21 cellular contexts compared by ENCODE assay signal in the genomic region with DNA sequence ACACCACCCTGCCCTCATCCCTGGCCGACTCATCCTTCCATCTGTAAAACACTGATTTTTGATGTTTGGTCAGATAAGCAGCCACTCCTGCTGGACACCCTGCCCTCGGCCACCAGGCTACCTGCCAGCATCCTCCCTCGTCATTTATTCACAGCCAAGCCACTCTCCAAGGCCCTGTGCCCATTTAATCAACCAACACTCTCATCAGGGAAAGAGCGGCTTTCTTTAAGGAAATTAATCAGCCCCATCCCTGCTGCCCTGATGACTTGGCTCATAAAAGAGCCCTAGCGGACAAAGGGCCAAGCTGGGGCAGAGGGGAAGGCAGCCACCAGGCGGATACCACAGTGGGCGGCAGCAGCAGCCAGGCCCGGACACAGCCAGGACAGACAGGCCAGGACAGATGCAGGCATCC.
"Had no signal": no experiment of that assay in that cellular context is flagged by ENCODE, and none has a peak within 500 bp of the region (broad histone marks: within the 10 kb centered on the region; RNA-seq: fewer than 3 reads in every experiment).

No MANE protein-coding gene starts in this region.

- DNase-seq: activated B cell treated with CpG ODN at 0.5 μM for 24 hours; activated CD4-positive, alpha-beta T cell treated with anti-CD3 and anti-CD28 coated beads for 48 hours; activated CD8-positive, alpha-beta memory T cell treated with anti-CD3 and anti-CD28 coated beads, Interleukin-2, amount 50 U/mL, for 4 hours; activated CD8-positive, alpha-beta T cell treated with anti-CD3 and anti-CD28 coated beads for 36 hours; activated gamma-delta T cell treated with Interleukin-2 at 50 U/mL for 16 hours; activated naive CD8-positive, alpha-beta T cell treated with anti-CD3 and anti-CD28 coated beads for 36 hours; activated T-cell treated with anti-CD3 and anti-CD28 coated beads, Interleukin-2, amount 50 U/mL, for 72 hours; effector memory CD8-positive, alpha-beta T cell; foreskin melanocyte; heart left ventricle; left cardiac atrium; lower lobe of right lung; naive B cell; right cardiac atrium; small intestine; stimulated activated CD4-positive, alpha-beta T cell treated with anti-CD3 and anti-CD28 coated beads, Interleukin-4, amount 100 ng/mL, for 4 hours; stimulated activated CD8-positive, alpha-beta memory T cell treated with anti-CD3 and anti-CD28 coated beads, Interleukin-4, amount 100 ng/mL, for 48 hours; stimulated activated naive CD8-positive, alpha-beta T cell treated with anti-CD3 and anti-CD28 coated beads, Interleukin-15, Interleukin-2, amounts not matched to agents 100 U/mL and 50 U/mL, for 24 hours; T-helper 2 cell had no signal

- H3K36me3 ChIP-seq: heart left ventricle, lower lobe of right lung, transverse colon had no signal

- H3K27ac ChIP-seq: epithelial cell of prostate, heart left ventricle, lower lobe of right lung, transverse colon had no signal

- H3K4me1 ChIP-seq: heart left ventricle, lower lobe of right lung had no signal

- ATAC-seq: activated CD8-positive, alpha-beta T cell treated with anti-CD3 and anti-CD28 coated beads for 36 hours; activated T-cell treated with anti-CD3 and anti-CD28 coated beads, Interleukin-2, amount 50 U/mL, for 72 hours; effector memory CD8-positive, alpha-beta T cell; left cardiac atrium; lower lobe of right lung; right cardiac atrium; stimulated activated naive CD8-positive, alpha-beta T cell treated with anti-CD3 and anti-CD28 coated beads, Interleukin-15, Interleukin-2, amounts not matched to agents 100 U/mL and 50 U/mL, for 24 hours had no signal

- H3K27me3 ChIP-seq: heart left ventricle, transverse colon had no signal

- H3K9me3 ChIP-seq: heart left ventricle, lower lobe of right lung, transverse colon had no signal

- H3K4me3 ChIP-seq: heart left ventricle, lower lobe of right lung, transverse colon had no signal
